ENCODE assay signal across 19 cellular contexts in genomic region chr12:3267690-3268089, GRCh38.
DNase-seq lines count a peak whose midpoint lies in the region; ATAC-seq and TF ChIP-seq lines count a peak whose summit lies in the region.
"Had no signal": no experiment of that assay in that cellular context is flagged by ENCODE, and none has a peak within 500 bp of the region (broad histone marks: within the 10 kb centered on the region; RNA-seq: fewer than 3 reads in every experiment).

No MANE protein-coding gene starts in this region.

- H2AFZ ChIP-seq in neuronal stem cell (ENCODE audit: low read length), result no peak overlapping the region

- H2BK120ac ChIP-seq in neuronal stem cell (ENCODE audit: low read depth, low read length), result no peak overlapping the region

- no peak overlapping the region for H4K8ac ChIP-seq in neuronal stem cell (ENCODE audit: low read depth, low read length)

- H4K91ac ChIP-seq in neuronal stem cell (ENCODE audit: low read depth, low read length, poor library complexity), result no peak overlapping the region

- peak overlapping the region; percentile 75 for H3K14ac ChIP-seq in neuronal stem cell (ENCODE audit: low read length)

- no peak overlapping the region for H2AK5ac ChIP-seq in neuronal stem cell (ENCODE audit: low read depth, low read length)

- H3K4me1 ChIP-seq in heart right ventricle (peaks cover 13 to 74% (median 64%) of the 10 kb centered on the region in 9 donors), neuronal stem cell (ENCODE audit: control insufficient read depth in 2 of 2, insufficient read depth in 1 of 2, low read depth in 1 of 2, low read length in 2 of 2) (peaks cover 8 to 9% of the 10 kb centered on the region in 2 donors)
- peaks cover 0 to 44% (median 34%) of the 10 kb centered on the region in 10 experiments; a peak in 17 of 20 replicates for H3K4me1 ChIP-seq in BLaER1 treated with 17β-estradiol and CSF1 and Interleukin-3, amounts not matched to agents 10 nM and 100 nM
- H3K4me1 ChIP-seq: HAP-1 had no signal

- peak overlapping the region; percentile 69 for H3K23ac ChIP-seq in neuronal stem cell (ENCODE audit: low read depth, low read length, poor library complexity)

- no peak overlapping the region for H2BK5ac ChIP-seq in neuronal stem cell (ENCODE audit: low read length)

- TF ChIP-seq CTCF in heart right ventricle (IDR thresholded peaks at IDR 0.05), result peak in 1 of 9 donors; percentile 10

- H3K4me2 ChIP-seq in BLaER1 treated with 17β-estradiol and CSF1 and Interleukin-3, amounts not matched to agents 10 nM and 100 nM, result peak overlapping the region in 8 of 11 experiments; percentile 60 to 85 (median 80); a peak in 17 of 22 replicates
- H3K4me2 ChIP-seq in neuronal stem cell (ENCODE audit: insufficient read depth, low read length, poor library complexity, severe bottlenecking), result no peak overlapping the region

- no peaks in the 10 kb centered on the region for H3K79me1 ChIP-seq in neuronal stem cell (ENCODE audit: low read depth, low read length)

- no peak overlapping the region for H3K4ac ChIP-seq in neuronal stem cell (ENCODE audit: low read length)

- no peaks in the 10 kb centered on the region for H3K9me3 ChIP-seq in heart right ventricle
- no peaks in the 10 kb centered on the region for H3K9me3 ChIP-seq in BLaER1 treated with 17β-estradiol and CSF1 and Interleukin-3, amounts not matched to agents 10 nM and 100 nM (replicated peaks in 1 of 11)
- no peaks in the 10 kb centered on the region for H3K9me3 ChIP-seq in neuronal stem cell (replicated peaks in 1 of 2; ENCODE audit: control insufficient read depth in 2 of 2, insufficient read depth in 1 of 2, low read depth in 1 of 2, low read length in 2 of 2)
- H3K9me3 ChIP-seq: HAP-1 had no signal

- no peak overlapping the region for H2BK12ac ChIP-seq in neuronal stem cell (ENCODE audit: low read length)

- 55 to 70% methylated on average over 11 of the region's 11 CpGs for WGBS in heart right ventricle, 2 donors
- WGBS in neuronal stem cell (ENCODE audit: extremely low coverage in 2 of 2, insufficient read length in 2 of 2, insufficient replicate concordance in 1 of 2), 2 donors, result no CpG with 5 or more reads among the region's 11 CpGs

- peak overlapping the region in 2 of 11 experiments; percentile 2 to 33; a peak in 1 of 22 replicates for H3K9ac ChIP-seq in BLaER1 treated with 17β-estradiol and CSF1 and Interleukin-3, amounts not matched to agents 10 nM and 100 nM
- H3K9ac ChIP-seq in neuronal stem cell (ENCODE audit: low read depth, low read length, poor library complexity), result peak overlapping the region; percentile 27

- H3K4me3 ChIP-seq in heart right ventricle (no peak overlapping the region), neuronal stem cell (ENCODE audit: low read length in 2 of 2) (peak overlapping the region in 1 of 2 donors; percentile 18)
- no peak overlapping the region for H3K4me3 ChIP-seq in BLaER1 treated with 17β-estradiol and CSF1 and Interleukin-3, amounts not matched to agents 10 nM and 100 nM
- H3K4me3 ChIP-seq: HAP-1 had no signal

- intact Hi-C loops in heart right ventricle (cut with DNase I), result no loop called here
- intact Hi-C loops in cardiac septum (cut with DNase I), result no loop called here

- DNase-seq in heart right ventricle (no peak), cardiac septum (ENCODE audit: low spot score) (no peak), SK-MEL-5 (ENCODE audit: low read depth, low spot score) (peak; percentile 10), neuronal stem cell (ENCODE audit: low spot score) (no peak), HuH-7.5 (ENCODE audit: low spot score) (no peak)
- DNase-seq in activated CD4-positive, alpha-beta T cell treated with anti-CD3 and anti-CD28 coated beads, Interleukin-2, amount 50 U/mL, for 1 hour, result no peak
- DNase-seq: 8988T; C1 segment of cervical spinal cord; CD4-positive, CD25-positive, alpha-beta regulatory T cell; CD8-positive, alpha-beta memory T cell; COR-L47; DMS 273 treated with DMSO at 0.1 percent for 48 hours; DMS53; DND-41; EL had no signal

- ATAC-seq in heart right ventricle (peak in 1 of 8 donors; percentile 23), HG03565 (IDR thresholded peaks at IDR 0.05; ENCODE audit: unreplicated experiment) (no peak)

- peak overlapping the region; percentile 77 for H3K18ac ChIP-seq in neuronal stem cell (ENCODE audit: low read length)

- H2BK15ac ChIP-seq in neuronal stem cell (ENCODE audit: low read length), result no peak overlapping the region

- peaks cover 0 to 57% (median 0%) of the 10 kb centered on the region in 11 experiments; a peak in 7 of 22 replicates for H4K20me1 ChIP-seq in BLaER1 treated with 17β-estradiol and CSF1 and Interleukin-3, amounts not matched to agents 10 nM and 100 nM

- H3K36me3 ChIP-seq in heart right ventricle (peaks cover 0 to 25% (median 0%) of the 10 kb centered on the region in 9 donors), neuronal stem cell (replicated peaks in 1 of 2; ENCODE audit: control insufficient read depth in 2 of 2, insufficient read depth in 2 of 2, low read length in 2 of 2) (no peaks in the 10 kb centered on the region)
- H3K36me3 ChIP-seq in BLaER1 treated with 17β-estradiol and CSF1 and Interleukin-3, amounts not matched to agents 10 nM and 100 nM, result no peaks in the 10 kb centered on the region
- H3K36me3 ChIP-seq: HAP-1 had no signal

- no peaks in the 10 kb centered on the region for H3K27me3 ChIP-seq in heart right ventricle
- peaks cover 0 to 45% (median 0%) of the 10 kb centered on the region in 11 experiments; a peak in 7 of 22 replicates for H3K27me3 ChIP-seq in BLaER1 treated with 17β-estradiol and CSF1 and Interleukin-3, amounts not matched to agents 10 nM and 100 nM
- H3K27me3 ChIP-seq in neuronal stem cell (ENCODE audit: control insufficient read depth in 3 of 3, insufficient read depth in 3 of 3, low read depth in 1 of 3, low read length in 3 of 3), result no peaks in the 10 kb centered on the region

- H3K27ac ChIP-seq in heart right ventricle, result peak overlapping the region in 8 of 10 donors; percentile 2 to 99 (median 84)
- H3K27ac ChIP-seq in BLaER1 treated with 17β-estradiol and CSF1 and Interleukin-3, amounts not matched to agents 10 nM and 100 nM, result no peak overlapping the region
- H3K27ac ChIP-seq in neuronal stem cell (replicated peaks; ENCODE audit: low read length), result no peak overlapping the region
- H3K27ac ChIP-seq: HL-60 had no signal

- in situ Hi-C loops in SK-MEL-5 (cut with HindIII; ENCODE audit: low pct_unique_long_range_greater_than_20kb, low sequenced_read_pairs), result no loop called here

Comparison
In these comparisons a context has a peak if more than half of its experiments do, and no peak if none do; other contexts are left out.
1. H3K27ac ChIP-seq: peak in heart right ventricle (8 of 10); none in BLaER1 treated with 17β-estradiol and CSF1 and Interleukin-3, amounts not matched to agents 10 nM and 100 nM (0 of 11) and neuronal stem cell (single experiment).